2 cellular contexts compared by ENCODE assay signal in genomic region chr2:124647663-124648062, GRCh38.
TF ChIP-seq lines count a peak whose summit lies in the region.

No MANE protein-coding gene starts in this region.

TF ChIP-seq in H1, 55 proteins besides CTCF, POLR2A, EP300 and RAD21:
- TF ChIP-seq ATF3 (IDR thresholded peaks at IDR 0.05; ENCODE audit: insufficient read depth, low read depth, low read length), result no peak
- no peak for TF ChIP-seq ATF2 (IDR thresholded peaks at IDR 0.05; ENCODE audit: low read length)
- TF ChIP-seq EZH2 (IDR thresholded peaks at IDR 0.05; ENCODE audit: low read depth, low read length, severe bottlenecking), result no peak
- TF ChIP-seq RNF2 (IDR thresholded peaks at IDR 0.05; ENCODE audit: borderline replicate concordance, low read depth, low read length, missing control alignments, poor library complexity, severe bottlenecking), result no peak

TF ChIP-seq in HepG2, 621 proteins besides CTCF, POLR2A, EP300 and RAD21:
- TF ChIP-seq ZFP91 (CRISPR knock-in tag; IDR thresholded peaks at IDR 0.05; ENCODE audit: borderline replicate concordance) (no peak), HNF4A (CRISPR knock-in tag; IDR thresholded peaks at IDR 0.05) (peak; percentile 32; the same call in 1 of the 2 replicates), CBX1 (IDR thresholded peaks at IDR 0.05; ENCODE audit: low read depth) (no peak), ZNF784 (CRISPR knock-in tag; IDR thresholded peaks at IDR 0.05; ENCODE audit: borderline replicate concordance) (no peak), NFAT5 (CRISPR knock-in tag; IDR thresholded peaks at IDR 0.05) (no peak)
